In genomic region chr4:168705121-168705520, GRCh38 we compare ENCODE assay signal across 2 cellular contexts.
TF ChIP-seq lines count a peak whose summit lies in the region.

No MANE protein-coding gene starts in this region.

TF ChIP-seq in K562, 482 proteins besides CTCF, POLR2A, EP300 and RAD21 (continues in another document):
- TF ChIP-seq ZBTB40 (IDR thresholded peaks at IDR 0.05): no peak
- TF ChIP-seq ZBTB40 (CRISPR knock-in tag; IDR thresholded peaks at IDR 0.05): no peak
- TF ChIP-seq NR1H2 (CRISPR knock-in tag; IDR thresholded peaks at IDR 0.05): no peak
- no peak for TF ChIP-seq YBX1 (IDR thresholded peaks at IDR 0.05)
- no peak for TF ChIP-seq CREB3 (tag; conservative IDR thresholded peaks at IDR 0.05; ENCODE audit: low read depth)
- no peak for TF ChIP-seq ZNF445 (CRISPR knock-in tag; IDR thresholded peaks at IDR 0.05; ENCODE audit: low read depth)
- TF ChIP-seq CSDE1 (IDR thresholded peaks at IDR 0.05): no peak
- no peak for TF ChIP-seq ETV5 (CRISPR knock-in tag; IDR thresholded peaks at IDR 0.05; ENCODE audit: low read depth)
- TF ChIP-seq GMEB1 (CRISPR knock-in tag; IDR thresholded peaks at IDR 0.05): no peak
- TF ChIP-seq POLR2AphosphoS2 (IDR thresholded peaks at IDR 0.05; ENCODE audit: low read length): no peak
- no peak for TF ChIP-seq PHF21A (IDR thresholded peaks at IDR 0.05; ENCODE audit: borderline replicate concordance, low read depth)
- no peak for TF ChIP-seq SIX5 (IDR thresholded peaks at IDR 0.05; ENCODE audit: borderline replicate concordance in 1 of 2, insufficient read depth in 1 of 2, low read depth in 1 of 2, low read length in 2 of 2)
- no peak for TF ChIP-seq ZNF76 (CRISPR knock-in tag; IDR thresholded peaks at IDR 0.05; ENCODE audit: borderline replicate concordance)
- no peak for TF ChIP-seq HCFC1 (IDR thresholded peaks at IDR 0.05; ENCODE audit: low read depth, low read length)
- TF ChIP-seq THRA (IDR thresholded peaks at IDR 0.05): no peak

TF ChIP-seq in SK-N-SH treated with all-trans-retinoic acid at 6 μM for 48 hours, 23 proteins besides CTCF, POLR2A, EP300 and RAD21 (continued from another document):
- TF ChIP-seq CSRNP3 (CRISPR knock-in tag; IDR thresholded peaks at IDR 0.05): no peak
- TF ChIP-seq BACH2 (CRISPR knock-in tag; IDR thresholded peaks at IDR 0.05; ENCODE audit: borderline replicate concordance): no peak
- no peak for TF ChIP-seq ESRRG (CRISPR knock-in tag; IDR thresholded peaks at IDR 0.05)
- TF ChIP-seq CREB5 (CRISPR knock-in tag; IDR thresholded peaks at IDR 0.05; ENCODE audit: low read depth): no peak
- no peak for TF ChIP-seq TCF4 (CRISPR knock-in tag; IDR thresholded peaks at IDR 0.05; ENCODE audit: borderline replicate concordance)
